Comparison of ENCODE assay signal across 9 cellular contexts in genomic region chr19:38005224-38005614, GRCh38.
DNase-seq lines count a peak whose midpoint lies in the region; ATAC-seq and TF ChIP-seq lines count a peak whose summit lies in the region.
"Had no signal": no experiment of that assay in that cellular context is flagged by ENCODE, and none has a peak within 500 bp of the region (broad histone marks: within the 10 kb centered on the region; RNA-seq: fewer than 3 reads in every experiment).

No MANE protein-coding gene starts in this region.

- no peak for TF ChIP-seq POLR2A in adrenal gland (IDR thresholded peaks at IDR 0.05)

- TF ChIP-seq CTCF in HEK293 (tag by site-specific recombination; IDR thresholded peaks at IDR 0.05) (no peak), adrenal gland (IDR thresholded peaks at IDR 0.05) (no peak), lower lobe of right lung (IDR thresholded peaks at IDR 0.05) (no peak)

- intact Hi-C loops in adrenal gland (cut with DNase I) = loop anchor here in 1 of 2 donors (10.0 kb wide), 1 partner anchor 90 kb away; no protein-coding TSS in a partner anchor
- intact Hi-C loops in lower lobe of right lung (cut with DNase I) = no loop called here

- H3K4me1 ChIP-seq in HEK293 (ENCODE audit: control insufficient read depth, insufficient read depth, low read length) (peaks cover 29% of the 10 kb centered on the region), adrenal gland (replicated peaks in 1 of 2) (peaks cover 15 to 19% of the 10 kb centered on the region in 2 donors), lower lobe of right lung (peaks cover 28% of the 10 kb centered on the region), subcutaneous abdominal adipose tissue (ENCODE audit: control insufficient read depth in 5 of 5, insufficient read depth in 5 of 5, low read length in 5 of 5) (peaks cover 0 to 30% (median 28%) of the 10 kb centered on the region in 5 donors)

- H3K4me3 ChIP-seq in HEK293 (ENCODE audit: low read depth, low read length) = no peak overlapping the region
- H3K4me3 ChIP-seq in adrenal gland = no peak overlapping the region
- H3K4me3 ChIP-seq in lower lobe of right lung = no peak overlapping the region
- peak overlapping the region in 4 of 5 donors; percentile 52 to 81 (median 67) for H3K4me3 ChIP-seq in subcutaneous abdominal adipose tissue (ENCODE audit: low read depth in 1 of 5, low read length in 5 of 5)

- H3K9ac ChIP-seq in subcutaneous abdominal adipose tissue (ENCODE audit: low read length in 5 of 5) = peak overlapping the region in 2 of 5 donors; percentile 48 to 50

- POLR2A ChIA-PET in HEK293 (lab: Yijun Ruan, JAX) = interaction anchor here (1.0 to 3.3 kb wide), 8 partner anchors 10 to 259 kb away, joined by 3 to 38 read pairs (median 4); partner anchors contain the start of genes SIPA1L3, SPINT2, WDR87 and ZNF573

- H3K27me3 ChIP-seq in adrenal gland = no peaks in the 10 kb centered on the region
- no peaks in the 10 kb centered on the region for H3K27me3 ChIP-seq in lower lobe of right lung (ENCODE audit: low read depth)
- H3K27me3 ChIP-seq in subcutaneous abdominal adipose tissue (ENCODE audit: control insufficient read depth in 5 of 5, insufficient read depth in 4 of 5, low read length in 5 of 5) = no peaks in the 10 kb centered on the region

- H3K27ac ChIP-seq in HEK293 (ENCODE audit: extremely low read depth, low read depth, low read length) = peak overlapping the region; percentile 85
- H3K27ac ChIP-seq in adrenal gland = peak overlapping the region in 3 of 5 donors; percentile 28 to 82 (median 79)
- peak overlapping the region; percentile 80 for H3K27ac ChIP-seq in lower lobe of right lung
- H3K27ac ChIP-seq in subcutaneous abdominal adipose tissue (ENCODE audit: low read depth, low read length) = peak overlapping the region; percentile 84

- no peak for DNase-seq in adrenal gland
- no peak for DNase-seq in lower lobe of right lung
- DNase-seq in activated CD4-positive, alpha-beta T cell treated with anti-CD3 and anti-CD28 coated beads for 4 hours = no peak
- DNase-seq in germinal center (ENCODE audit: low spot score) = no peak
- DNase-seq: stimulated activated CD4-positive, alpha-beta T cell treated with anti-CD3 and anti-CD28 coated beads, Interleukin-2, amount 100 ng/mL, for 24 hours had no signal

- no peak for ATAC-seq in lower lobe of right lung
- no peak for ATAC-seq in GM21825 (IDR thresholded peaks at IDR 0.05; ENCODE audit: unreplicated experiment)
- no peak for ATAC-seq in HG02678 (IDR thresholded peaks at IDR 0.05; ENCODE audit: unreplicated experiment)

- H3K36me3 ChIP-seq in HEK293 (ENCODE audit: control insufficient read depth in 2 of 2, insufficient read depth in 1 of 2, low read length in 2 of 2) (no peaks in the 10 kb centered on the region; a peak in 1 of 3 replicates), adrenal gland (replicated peaks in 1 of 2) (no peaks in the 10 kb centered on the region), lower lobe of right lung (no peaks in the 10 kb centered on the region), subcutaneous abdominal adipose tissue (ENCODE audit: control insufficient read depth in 5 of 5, insufficient read depth in 5 of 5, low read length in 5 of 5) (no peaks in the 10 kb centered on the region)

- H3K9me3 ChIP-seq in HEK293 (ENCODE audit: control insufficient read depth, insufficient read depth, low read depth, low read length) = no peaks in the 10 kb centered on the region; the same call in 1 of the 2 replicates
- no peaks in the 10 kb centered on the region for H3K9me3 ChIP-seq in adrenal gland (replicated peaks in 1 of 3)
- no peaks in the 10 kb centered on the region for H3K9me3 ChIP-seq in lower lobe of right lung
- H3K9me3 ChIP-seq in subcutaneous abdominal adipose tissue (ENCODE audit: control insufficient read depth in 5 of 5, low read length in 5 of 5) = no peaks in the 10 kb centered on the region

- WGBS in adrenal gland, 4 donors = 73 to 83% (median 74%) methylated on average over 4 to 8 of the region's 8 CpGs

- CTCF ChIA-PET in HEK293 (lab: Yijun Ruan, JAX) = interaction anchor here (0.6 to 1.5 kb wide), 4 partner anchors 24 to 129 kb away, joined by 3 to 8 read pairs (median 4); no protein-coding TSS in a partner anchor

TF ChIP-seq in HEK293, 187 proteins besides CTCF, POLR2A, EP300 and RAD21:
- TF ChIP-seq ZNF76 (tag by site-specific recombination; IDR thresholded peaks at IDR 0.05; ENCODE audit: borderline replicate concordance, low read depth) (no peak), EGR2 (tag by site-specific recombination; IDR thresholded peaks at IDR 0.05; ENCODE audit: low read depth) (peak; percentile 52; the same call in 1 of the 2 replicates), ZNF175 (tag by site-specific recombination; IDR thresholded peaks at IDR 0.05) (0 out of 2 replicates have a peak, but pooled peaks have one; percentile 57), GLIS1 (tag by site-specific recombination; IDR thresholded peaks at IDR 0.05) (no peak), ZBTB26 (tag by site-specific recombination; optimal IDR thresholded peaks at IDR 0.05) (peak; percentile 7), ZNF785 (tag by site-specific recombination; IDR thresholded peaks at IDR 0.05) (peak; percentile 76; the same call in 1 of the 2 replicates), ZBTB48 (tag by site-specific recombination; IDR thresholded peaks at IDR 0.05) (peak; percentile 12; the same call in 1 of the 2 replicates), ZSCAN5A (tag by site-specific recombination; IDR thresholded peaks at IDR 0.05) (0 out of 2 replicates have a peak, but pooled peaks have one; percentile 4), ZSCAN23 (tag by site-specific recombination; IDR thresholded peaks at IDR 0.05) (no peak; the same call in 1 of the 2 replicates), ZNF10 (tag by site-specific recombination; IDR thresholded peaks at IDR 0.05) (0 out of 2 replicates have a peak, but pooled peaks have one; percentile 7), PATZ1 (tag by site-specific recombination; IDR thresholded peaks at IDR 0.05) (no peak), ZNF629 (tag by site-specific recombination; IDR thresholded peaks at IDR 0.05) (no peak), ZNF169 (tag by site-specific recombination; IDR thresholded peaks at IDR 0.05) (0 out of 2 replicates have a peak, but pooled peaks have one; percentile 45), ZNF792 (tag by site-specific recombination; IDR thresholded peaks at IDR 0.05) (peak; percentile 75; the same call in 1 of the 2 replicates), IKZF3 (tag by site-specific recombination; IDR thresholded peaks at IDR 0.05) (0 out of 2 replicates have a peak, but pooled peaks have one; percentile 7), ZNF548 (tag by site-specific recombination; IDR thresholded peaks at IDR 0.05) (peak; percentile 98), ZNF561 (tag by site-specific recombination; IDR thresholded peaks at IDR 0.05; ENCODE audit: borderline replicate concordance) (no peak), ZFHX2 (tag by site-specific recombination; conservative IDR thresholded peaks at IDR 0.05) (peak; percentile 83), GFI1B (tag by site-specific recombination; IDR thresholded peaks at IDR 0.05) (no peak)

Comparison
In these comparisons a context has a peak if more than half of its experiments do, and no peak if none do; other contexts are left out.
1. H3K4me3 ChIP-seq: peak in subcutaneous abdominal adipose tissue (4 of 5); none in HEK293 (single experiment), adrenal gland (0 of 4) and lower lobe of right lung (single experiment).
2. Peak in every context shown above with its lines, with median percentiles within 50 percentile points of each other: H3K27ac ChIP-seq.